ENCODE assay signal across 9 cellular contexts in genomic region chr9:110427497-110428104, GRCh38.
DNase-seq lines count a peak whose midpoint lies in the region; ATAC-seq, FAIRE-seq and TF ChIP-seq lines count a peak whose summit lies in the region.
"Had no signal": no experiment of that assay in that cellular context is flagged by ENCODE, and none has a peak within 500 bp of the region (broad histone marks: within the 10 kb centered on the region; RNA-seq: fewer than 3 reads in every experiment).

No MANE protein-coding gene starts in this region.

- H3K4me2 ChIP-seq in PC-9 (no peak overlapping the region), endothelial cell of umbilical vein (ENCODE audit: insufficient read depth, low read length) (no peak overlapping the region), osteoblast (ENCODE audit: insufficient read depth, low read length) (no peak overlapping the region)

- no peaks in the 10 kb centered on the region for H3F3A ChIP-seq in PC-9 (ENCODE audit: insufficient read depth, low read depth)

- no peaks in the 10 kb centered on the region for H3K36me3 Mint-ChIP-seq in naive thymus-derived CD4-positive, alpha-beta T cell

- intact Hi-C loops in Right ventricle myocardium superior (cut with DNase I) (no loop called here), Right ventricle myocardium inferior (cut with DNase I) (no loop called here), PC-9 (cut with micrococcal nuclease; ENCODE audit: unreplicated experiment) (loop anchor here (1.0 to 5.0 kb wide), 4 partner anchors 171 to 870 kb away; partner anchors contain the start of gene TXN), endothelial cell of umbilical vein (cut with micrococcal nuclease) (loop anchor here (1.0 to 5.0 kb wide), 3 partner anchors 196 to 870 kb away; no protein-coding TSS in a partner anchor)
- intact Hi-C loops in naive thymus-derived CD4-positive, alpha-beta T cell (cut with micrococcal nuclease), result loop anchor here (2.0 to 5.0 kb wide), 3 partner anchors 195 to 871 kb away; no protein-coding TSS in a partner anchor

- H3K4me1 Mint-ChIP-seq in naive thymus-derived CD4-positive, alpha-beta T cell, result no peaks in the 10 kb centered on the region

- H3K9me2 ChIP-seq in PC-9 (ENCODE audit: insufficient read depth), result no peaks in the 10 kb centered on the region

- H3K79me2 ChIP-seq in PC-9 (ENCODE audit: low read depth), result no peaks in the 10 kb centered on the region
- no peaks in the 10 kb centered on the region for H3K79me2 ChIP-seq in endothelial cell of umbilical vein (ENCODE audit: control insufficient read depth, insufficient read depth, low read length)
- no peaks in the 10 kb centered on the region for H3K79me2 ChIP-seq in osteoblast (ENCODE audit: insufficient read depth, low read length)

- TF ChIP-seq CTCF in PC-9 (conservative IDR thresholded peaks at IDR 0.05) (peak; percentile 56), endothelial cell of umbilical vein (IDR thresholded peaks at IDR 0.05; ENCODE audit: extremely low read depth in 1 of 2, insufficient read depth in 1 of 2, low read depth in 1 of 2, low read length in 2 of 2) (peak; percentile 60 to 75), osteoblast (IDR thresholded peaks at IDR 0.05; ENCODE audit: extremely low read depth, low read depth, low read length) (peak; percentile 71)

- H3K9me3 Mint-ChIP-seq in naive thymus-derived CD4-positive, alpha-beta T cell, result no peaks in the 10 kb centered on the region
- H3K9me3 Mint-ChIP-seq: dendritic cell treated with granulocyte-macrophage colony-stimulating factor and Interleukin-4, amounts not matched to agents 40 ng/mL and 50 ng/mL, for 4 days had no signal

- H3K4me3 Mint-ChIP-seq in naive thymus-derived CD4-positive, alpha-beta T cell, result no peak overlapping the region
- H3K4me3 Mint-ChIP-seq: dendritic cell treated with granulocyte-macrophage colony-stimulating factor and Interleukin-4, amounts not matched to agents 40 ng/mL and 50 ng/mL, for 4 days had no signal

- FAIRE-seq in endothelial cell of umbilical vein (lab: Jason Lieb, UNC), result peak; percentile 78

- H3K27ac ChIP-seq in PC-9, result no peak overlapping the region
- H3K27ac ChIP-seq in endothelial cell of umbilical vein (ENCODE audit: insufficient read depth, low read depth, low read length), result no peak overlapping the region
- peak overlapping the region; percentile 13 for H3K27ac ChIP-seq in osteoblast (ENCODE audit: low read depth, low read length)
- no peak overlapping the region for H3K27ac ChIP-seq in naive thymus-derived CD4-positive, alpha-beta T cell (ENCODE audit: low read depth, low read length)

- H3K4me3 ChIP-seq in PC-9 (no peak overlapping the region), endothelial cell of umbilical vein (replicated peaks in 1 of 3; ENCODE audit: insufficient read depth in 1 of 3, low read depth in 1 of 3, low read length in 3 of 3) (no peak overlapping the region), osteoblast (ENCODE audit: insufficient read depth, low read length) (no peak overlapping the region)
- H3K4me3 ChIP-seq in naive thymus-derived CD4-positive, alpha-beta T cell (ENCODE audit: low read length), result no peak overlapping the region

- CTCF ChIA-PET in PC-9 (lab: Charles Lee), result interaction anchor here (0.6 to 1.1 kb wide), 4 partner anchors 86 to 880 kb away, joined by 3 to 10 read pairs (median 3); no protein-coding TSS in a partner anchor
- CTCF ChIA-PET in endothelial cell of umbilical vein (lab: Charles Lee), result interaction anchor here (0.6 to 3.3 kb wide), 22 partner anchors 9 to 871 kb away, joined by 3 to 105 read pairs (median 4); no protein-coding TSS in a partner anchor
- CTCF ChIA-PET in naive thymus-derived CD4-positive, alpha-beta T cell (lab: Charles Lee), result no interaction called here

- H3K9me3 ChIP-seq in PC-9 (ENCODE audit: insufficient read depth, low read depth) (no peaks in the 10 kb centered on the region), endothelial cell of umbilical vein (replicated peaks; ENCODE audit: control insufficient read depth, insufficient read depth, low read length) (no peaks in the 10 kb centered on the region), osteoblast (ENCODE audit: low read depth, low read length) (no peaks in the 10 kb centered on the region)
- no peaks in the 10 kb centered on the region for H3K9me3 ChIP-seq in naive thymus-derived CD4-positive, alpha-beta T cell (ENCODE audit: control insufficient read depth in 2 of 3, low read length in 3 of 3)

- DNase-seq in Right ventricle myocardium superior, result peak; percentile 56
- DNase-seq in Right ventricle myocardium inferior (ENCODE audit: missing footprints), result no peak
- DNase-seq in PC-9, result peak in 1 of 2 experiments; percentile 43
- peak; percentile 46 for DNase-seq in endothelial cell of umbilical vein (ENCODE audit: low read depth, low spot score)
- no peak for DNase-seq in osteoblast (ENCODE audit: insufficient read length, low spot score, missing footprints)
- DNase-seq in naive thymus-derived CD4-positive, alpha-beta T cell, result no peak

- no peak overlapping the region for H2AFZ ChIP-seq in PC-9
- no peak overlapping the region for H2AFZ ChIP-seq in endothelial cell of umbilical vein (ENCODE audit: low read depth, low read length)
- no peak overlapping the region for H2AFZ ChIP-seq in osteoblast (ENCODE audit: low read length)

- no peaks in the 10 kb centered on the region for H3K9me1 ChIP-seq in endothelial cell of umbilical vein (replicated peaks; ENCODE audit: control insufficient read depth, extremely low read depth, insufficient read depth, low read length)

- BruUV-seq in PC-9 (replicated peaks; lab: Mats Ljungman, UMichigan), result no TSS peak
- no TSS peak for BruUV-seq in endothelial cell of umbilical vein (replicated peaks; lab: Mats Ljungman, UMichigan)

- H3K36me3 ChIP-seq in PC-9 (ENCODE audit: low read depth) (no peaks in the 10 kb centered on the region), endothelial cell of umbilical vein (ENCODE audit: control insufficient read depth in 2 of 2, extremely low read depth in 1 of 2, insufficient read depth in 2 of 2, low read length in 2 of 2) (no peaks in the 10 kb centered on the region), osteoblast (ENCODE audit: insufficient read depth, low read length) (peaks cover 41% of the 10 kb centered on the region)
- no peaks in the 10 kb centered on the region for H3K36me3 ChIP-seq in naive thymus-derived CD4-positive, alpha-beta T cell (ENCODE audit: control insufficient read depth in 2 of 3, insufficient read depth in 3 of 3, low read length in 3 of 3)

- H4K20me1 ChIP-seq in PC-9 (ENCODE audit: insufficient read depth) (no peaks in the 10 kb centered on the region), endothelial cell of umbilical vein (replicated peaks; ENCODE audit: control insufficient read depth, extremely low read depth, insufficient read depth, low read length) (no peaks in the 10 kb centered on the region), osteoblast (ENCODE audit: insufficient read depth, low read length) (no peaks in the 10 kb centered on the region)

- no peak overlapping the region for H3K9ac ChIP-seq in endothelial cell of umbilical vein (replicated peaks; ENCODE audit: extremely low read depth, insufficient read depth, low read length)

- no peak for TF ChIP-seq POLR2A in endothelial cell of umbilical vein (IDR thresholded peaks at IDR 0.05; ENCODE audit: low read depth, low read length)

- POLR2A ChIA-PET in PC-9 (lab: Charles Lee; ENCODE audit: unreplicated experiment) (no interaction called here), endothelial cell of umbilical vein (lab: Charles Lee) (no interaction called here)
- POLR2A ChIA-PET in naive thymus-derived CD4-positive, alpha-beta T cell (lab: Charles Lee), result no interaction called here

- peaks cover 0 to 6% (median 0%) of the 10 kb centered on the region in 5 donors for H3K27me3 Mint-ChIP-seq in naive thymus-derived CD4-positive, alpha-beta T cell

- dilution Hi-C loops in endothelial cell of umbilical vein (cut with MboI; ENCODE audit: extremely low pct_ligation_motif_present, low sequenced_read_pairs), result no loop called here

- no peak overlapping the region for H3K27ac Mint-ChIP-seq in naive thymus-derived CD4-positive, alpha-beta T cell
- H3K27ac Mint-ChIP-seq: dendritic cell treated with granulocyte-macrophage colony-stimulating factor and Interleukin-4, amounts not matched to agents 40 ng/mL and 50 ng/mL, for 4 days had no signal

- H3K27me3 ChIP-seq in PC-9 (ENCODE audit: insufficient read depth, low read depth) (no peaks in the 10 kb centered on the region), endothelial cell of umbilical vein (ENCODE audit: control insufficient read depth in 2 of 2, insufficient read depth in 2 of 2, low read length in 2 of 2) (no peaks in the 10 kb centered on the region), osteoblast (ENCODE audit: insufficient read depth, low read length) (no peaks in the 10 kb centered on the region)
- no peaks in the 10 kb centered on the region for H3K27me3 ChIP-seq in naive thymus-derived CD4-positive, alpha-beta T cell (ENCODE audit: control insufficient read depth in 2 of 2, insufficient read depth in 2 of 2, low read length in 2 of 2)

- no peak for ATAC-seq in Right ventricle myocardium superior (ENCODE audit: poor library complexity)
- ATAC-seq in Right ventricle myocardium inferior, result no peak
- ATAC-seq in HG02973 (IDR thresholded peaks at IDR 0.05; ENCODE audit: unreplicated experiment), result peak; percentile 58
- no peak for ATAC-seq in naive thymus-derived CD4-positive, alpha-beta T cell
- no peak for ATAC-seq in GM18517 (IDR thresholded peaks at IDR 0.05; ENCODE audit: unreplicated experiment)

- H3K4me1 ChIP-seq in PC-9 (replicated peaks; ENCODE audit: insufficient read depth) (no peaks in the 10 kb centered on the region), endothelial cell of umbilical vein (ENCODE audit: control insufficient read depth, extremely low read depth, insufficient read depth, low read length) (no peaks in the 10 kb centered on the region), osteoblast (ENCODE audit: insufficient read depth, low read length) (peaks cover 9% of the 10 kb centered on the region)
- H3K4me1 ChIP-seq in naive thymus-derived CD4-positive, alpha-beta T cell (ENCODE audit: control insufficient read depth in 2 of 2, insufficient read depth in 2 of 2, low read length in 2 of 2), result no peaks in the 10 kb centered on the region

TF ChIP-seq in endothelial cell of umbilical vein, 7 proteins besides CTCF, POLR2A, EP300 and RAD21 (continues in another document):
- no peak for TF ChIP-seq POLR2AphosphoS5 (IDR thresholded peaks at IDR 0.05; ENCODE audit: insufficient read depth, low read depth, low read length)
- TF ChIP-seq JUN (IDR thresholded peaks at IDR 0.05; ENCODE audit: borderline replicate concordance, insufficient read depth, insufficient read length, low read depth), result no peak
- TF ChIP-seq MAX (IDR thresholded peaks at IDR 0.05; ENCODE audit: insufficient read depth, insufficient read length), result no peak
- no peak for TF ChIP-seq MYC (IDR thresholded peaks at IDR 0.05; ENCODE audit: low read depth, low read length)
- no peak for TF ChIP-seq GATA2 (IDR thresholded peaks at IDR 0.05; ENCODE audit: insufficient read depth, insufficient read length, low read depth, low read length)
- TF ChIP-seq EZH2 (IDR thresholded peaks at IDR 0.05; ENCODE audit: borderline replicate concordance, low read depth, low read length, severe bottlenecking), result no peak

Comparison
In these comparisons a context has a peak if more than half of its experiments do, and no peak if none do; other contexts are left out.
1. DNase-seq: peak in Right ventricle myocardium superior (single experiment) and endothelial cell of umbilical vein (single experiment); none in Right ventricle myocardium inferior (single experiment), osteoblast (single experiment) and naive thymus-derived CD4-positive, alpha-beta T cell (0 of 9).
2. intact Hi-C loops: an anchor here in PC-9 (1.0 to 5.0 kb wide), endothelial cell of umbilical vein (1.0 to 5.0 kb wide) and naive thymus-derived CD4-positive, alpha-beta T cell (2.0 to 5.0 kb wide); none called in Right ventricle myocardium superior and Right ventricle myocardium inferior.
3. Peak in every context shown above with its lines, with median percentiles within 50 percentile points of each other: CTCF ChIP-seq.